ENCODE assay signal across 8 cellular contexts in the genomic region with DNA sequence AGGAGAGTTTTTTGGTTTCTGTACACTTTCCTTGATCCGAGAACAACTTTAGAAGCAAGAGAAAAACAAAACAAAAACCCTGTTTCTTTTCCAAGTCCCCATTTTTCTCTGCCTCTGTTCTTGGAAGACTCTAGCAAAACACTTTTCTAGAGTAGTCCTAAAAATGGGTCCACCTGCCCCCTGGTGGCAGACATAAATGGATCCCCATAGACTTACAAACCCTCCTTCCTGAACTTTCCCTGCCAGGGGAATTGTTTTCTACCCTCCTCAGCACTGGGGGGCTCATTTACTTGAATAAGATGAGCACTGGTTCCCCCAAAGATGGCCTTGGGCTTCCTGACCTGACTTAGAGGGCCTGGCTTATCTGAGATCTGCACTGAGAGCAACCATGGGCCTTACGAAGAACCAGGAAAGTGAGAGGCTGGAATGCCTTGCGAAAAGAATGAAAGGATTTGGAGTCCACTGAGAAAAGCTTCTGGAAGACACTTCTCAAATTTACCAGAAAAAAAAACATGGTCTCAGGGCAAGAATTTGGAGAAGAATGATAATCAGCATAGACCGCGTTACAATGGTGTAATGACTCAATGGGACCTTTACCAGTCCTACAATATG. TPM values are rescaled to one million over a fixed set of nuclear protein-coding genes. Genes with fewer than 3 reads are reported as not detected.
DNase-seq lines count a peak whose midpoint lies in the region; ATAC-seq, FAIRE-seq and TF ChIP-seq lines count a peak whose summit lies in the region.

No MANE protein-coding gene starts in this region.

- no peaks in the 10 kb centered on the region for H3K79me2 ChIP-seq in DND-41 (ENCODE audit: insufficient read depth, low read length)

- H3K9me3 ChIP-seq in DND-41 (ENCODE audit: insufficient read depth, low read length, severe bottlenecking) (no peaks in the 10 kb centered on the region), neuronal stem cell (replicated peaks in 1 of 2; ENCODE audit: control insufficient read depth in 2 of 2, insufficient read depth in 1 of 2, low read depth in 1 of 2, low read length in 2 of 2) (no peaks in the 10 kb centered on the region)

- peaks cover 3% of the 10 kb centered on the region for H3K27me3 Mint-ChIP-seq in nephron progenitor cell (ENCODE audit: low read depth, poor library complexity)

- H4K91ac ChIP-seq in neuronal stem cell (ENCODE audit: low read depth, low read length, poor library complexity), result no peak overlapping the region

- DNase-seq in DND-41 (peak; percentile 18), HT1080 (ENCODE audit: low read depth) (peak; percentile 34), astrocyte of the cerebellum (ENCODE audit: low read depth) (peak; percentile 1), nephron progenitor cell (peak; percentile 21), midbrain (lab: John Stamatoyannopoulos, UW) (no peak), neuronal stem cell (ENCODE audit: low spot score) (no peak), frontal cortex (ENCODE audit: low spot score in 2 of 2) (no peak), NCI-H748 treated with DMSO at 0.1 percent for 48 hours (lab: John Stamatoyannopoulos, UW) (no peak)

- no peak overlapping the region for H3K4me3 ChIP-seq in DND-41 (ENCODE audit: low read depth in 1 of 2, low read length in 2 of 2)
- H3K4me3 ChIP-seq in astrocyte of the cerebellum (ENCODE audit: low read depth, low read length), result no peak overlapping the region
- no peak overlapping the region for H3K4me3 ChIP-seq in neuronal stem cell (ENCODE audit: low read length in 2 of 2)

- H3K14ac ChIP-seq in neuronal stem cell (ENCODE audit: low read length), result no peak overlapping the region

- H2BK15ac ChIP-seq in neuronal stem cell (ENCODE audit: low read length), result no peak overlapping the region

- H2AFZ ChIP-seq in DND-41 (ENCODE audit: low read depth, low read length), result no peak overlapping the region
- no peak overlapping the region for H2AFZ ChIP-seq in neuronal stem cell (ENCODE audit: low read length)

- no peaks in the 10 kb centered on the region for H4K20me1 ChIP-seq in DND-41 (ENCODE audit: insufficient read depth, low read length)

- no peaks in the 10 kb centered on the region for H3K36me3 ChIP-seq in DND-41 (ENCODE audit: insufficient read depth, low read length)
- H3K36me3 ChIP-seq in neuronal stem cell (replicated peaks in 1 of 2; ENCODE audit: control insufficient read depth in 2 of 2, insufficient read depth in 2 of 2, low read length in 2 of 2), result no peaks in the 10 kb centered on the region

- H3K27ac ChIP-seq in DND-41 (ENCODE audit: low read length) (no peak overlapping the region), neuronal stem cell (replicated peaks; ENCODE audit: low read length) (no peak overlapping the region)

- H2AK5ac ChIP-seq in neuronal stem cell (ENCODE audit: low read depth, low read length), result no peak overlapping the region

- H3K4me3 Mint-ChIP-seq in nephron progenitor cell, result no peak overlapping the region

- no peak overlapping the region for H3K9ac ChIP-seq in DND-41 (ENCODE audit: low read depth, low read length)
- no peak overlapping the region for H3K9ac ChIP-seq in neuronal stem cell (ENCODE audit: low read depth, low read length, poor library complexity)

- H3K4me1 Mint-ChIP-seq in nephron progenitor cell, result no peaks in the 10 kb centered on the region

- ATAC-seq in DND-41 (ENCODE audit: insufficient read depth, low read depth), result no peak

- FAIRE-seq in frontal cortex (lab: Jason Lieb, UNC), result no peak

- no peak overlapping the region for H2BK120ac ChIP-seq in neuronal stem cell (ENCODE audit: low read depth, low read length)

- H3K4me1 ChIP-seq in DND-41 (ENCODE audit: insufficient read depth, low read length), result no peaks in the 10 kb centered on the region
- H3K4me1 ChIP-seq in neuronal stem cell (ENCODE audit: control insufficient read depth in 2 of 2, insufficient read depth in 1 of 2, low read depth in 1 of 2, low read length in 2 of 2), result peaks cover 0 to 2% of the 10 kb centered on the region in 2 donors

- H3K36me3 Mint-ChIP-seq in nephron progenitor cell (ENCODE audit: low read depth), result no peaks in the 10 kb centered on the region

- H3K27me3 ChIP-seq in DND-41 (ENCODE audit: insufficient read depth, low read length, poor library complexity) (peaks cover 5% of the 10 kb centered on the region), neuronal stem cell (ENCODE audit: control insufficient read depth in 3 of 3, insufficient read depth in 3 of 3, low read depth in 1 of 3, low read length in 3 of 3) (no peaks in the 10 kb centered on the region)

- no peak overlapping the region for H3K18ac ChIP-seq in neuronal stem cell (ENCODE audit: low read length)

- H3K23ac ChIP-seq in neuronal stem cell (ENCODE audit: low read depth, low read length, poor library complexity), result no peak overlapping the region

- no peak overlapping the region for H4K8ac ChIP-seq in neuronal stem cell (ENCODE audit: low read depth, low read length)

- WGBS in neuronal stem cell (ENCODE audit: extremely low coverage in 2 of 2, insufficient read length in 2 of 2, insufficient replicate concordance in 1 of 2), 2 donors, result no CpG with 5 or more reads among the region's 5 CpGs

- H3K4me2 ChIP-seq in DND-41 (ENCODE audit: insufficient read depth, low read length) (no peak overlapping the region), neuronal stem cell (ENCODE audit: insufficient read depth, low read length, poor library complexity, severe bottlenecking) (no peak overlapping the region)

- no peak overlapping the region for H2BK12ac ChIP-seq in neuronal stem cell (ENCODE audit: low read length)

- H2BK5ac ChIP-seq in neuronal stem cell (ENCODE audit: low read length), result no peak overlapping the region

- no peak overlapping the region for H3K4ac ChIP-seq in neuronal stem cell (ENCODE audit: low read length)

- no peaks in the 10 kb centered on the region for H3K9me3 Mint-ChIP-seq in nephron progenitor cell

- in situ Hi-C loops in astrocyte of the cerebellum (cut with HindIII; ENCODE audit: low sequenced_read_pairs), result no loop called here

- H3K27ac Mint-ChIP-seq in nephron progenitor cell, result no peak overlapping the region

- no peaks in the 10 kb centered on the region for H3K79me1 ChIP-seq in neuronal stem cell (ENCODE audit: low read depth, low read length)

- TF ChIP-seq CTCF in DND-41 (IDR thresholded peaks at IDR 0.05; ENCODE audit: borderline replicate concordance, extremely low read depth, low read length, poor library complexity, severe bottlenecking) (peak; percentile 53), astrocyte of the cerebellum (IDR thresholded peaks at IDR 0.05; ENCODE audit: low read depth, low read length, missing control alignments) (peak; percentile 42), nephron progenitor cell (IDR thresholded peaks at IDR 0.05) (peak; percentile 40)

RNA-seq across cellular contexts. Expression of gene CDYL2, which starts 48.0 kb away (rescaled TPM):
- total RNA-seq in HT1080 (2014; rRNA removed; shearing (Covaris generic)), result 7.3 and 10.3 TPM in 2 replicates
- polyA plus RNA-seq in HT1080 (2015; cell fraction: cytosol; rRNA removed), result 7.5 and 9.8 TPM in 2 replicates
- 10.1 and 10.9 TPM in 2 replicates for polyA plus RNA-seq in HT1080 (2015; cell fraction: nucleus; rRNA removed)
- polyA plus RNA-seq in neuronal stem cell (2013, experiment 1 of 2), result 4.4 TPM
- 4.7 TPM for polyA plus RNA-seq in neuronal stem cell (2013, experiment 2 of 2)
- total RNA-seq in frontal cortex, result 9.4 TPM

Comparison
In these comparisons a context has a peak if more than half of its experiments do, and no peak if none do; other contexts are left out.
1. DNase-seq: peak in DND-41 (single experiment), HT1080 (single experiment), astrocyte of the cerebellum (single experiment) and nephron progenitor cell (single experiment); none in midbrain (single experiment), neuronal stem cell (single experiment), frontal cortex (0 of 2) and NCI-H748 treated with DMSO at 0.1 percent for 48 hours (single experiment).
2. Peak in every context shown above with its lines, with median percentiles within 50 percentile points of each other: CTCF ChIP-seq.